ENCODE assay signal across 1 cellular context in genomic region chr6:44387346-44388134, GRCh38.
TF ChIP-seq lines count a peak whose summit lies in the region.

TSS of gene CDC5L (plus strand) at chr6:44387706. CDS start at chr6:44387824, 118 bp downstream.

TF ChIP-seq in GM12878, 131 proteins besides CTCF, POLR2A, EP300 and RAD21 (continued from another document and continues in another):
- TF ChIP-seq ATF2 (IDR thresholded peaks at IDR 0.05; ENCODE audit: low read length): peak; percentile 85
- no peak for TF ChIP-seq NFXL1 (IDR thresholded peaks at IDR 0.05; ENCODE audit: borderline replicate concordance)
- TF ChIP-seq RBBP5 (conservative IDR thresholded peaks at IDR 0.05): no peak
- TF ChIP-seq USF2 (IDR thresholded peaks at IDR 0.05; ENCODE audit: borderline replicate concordance, low read depth, low read length): no peak
- no peak for TF ChIP-seq ZSCAN29 (IDR thresholded peaks at IDR 0.05)
- 0 out of 2 replicates have a peak, but pooled peaks have one; percentile 9 for TF ChIP-seq ZBTB33 (IDR thresholded peaks at IDR 0.05)
- no peak for TF ChIP-seq HDAC6 (IDR thresholded peaks at IDR 0.05; ENCODE audit: unreplicated experiment)
- TF ChIP-seq YY1 (IDR thresholded peaks at IDR 0.05; ENCODE audit: low read depth, low read length): no peak; the same call in 1 of the 2 replicates
- no peak for TF ChIP-seq BCL11A (IDR thresholded peaks at IDR 0.05; ENCODE audit: low read depth, low read length)
- no peak for TF ChIP-seq KDM1A (IDR thresholded peaks at IDR 0.05; ENCODE audit: borderline replicate concordance)
- TF ChIP-seq, protein P1, sequence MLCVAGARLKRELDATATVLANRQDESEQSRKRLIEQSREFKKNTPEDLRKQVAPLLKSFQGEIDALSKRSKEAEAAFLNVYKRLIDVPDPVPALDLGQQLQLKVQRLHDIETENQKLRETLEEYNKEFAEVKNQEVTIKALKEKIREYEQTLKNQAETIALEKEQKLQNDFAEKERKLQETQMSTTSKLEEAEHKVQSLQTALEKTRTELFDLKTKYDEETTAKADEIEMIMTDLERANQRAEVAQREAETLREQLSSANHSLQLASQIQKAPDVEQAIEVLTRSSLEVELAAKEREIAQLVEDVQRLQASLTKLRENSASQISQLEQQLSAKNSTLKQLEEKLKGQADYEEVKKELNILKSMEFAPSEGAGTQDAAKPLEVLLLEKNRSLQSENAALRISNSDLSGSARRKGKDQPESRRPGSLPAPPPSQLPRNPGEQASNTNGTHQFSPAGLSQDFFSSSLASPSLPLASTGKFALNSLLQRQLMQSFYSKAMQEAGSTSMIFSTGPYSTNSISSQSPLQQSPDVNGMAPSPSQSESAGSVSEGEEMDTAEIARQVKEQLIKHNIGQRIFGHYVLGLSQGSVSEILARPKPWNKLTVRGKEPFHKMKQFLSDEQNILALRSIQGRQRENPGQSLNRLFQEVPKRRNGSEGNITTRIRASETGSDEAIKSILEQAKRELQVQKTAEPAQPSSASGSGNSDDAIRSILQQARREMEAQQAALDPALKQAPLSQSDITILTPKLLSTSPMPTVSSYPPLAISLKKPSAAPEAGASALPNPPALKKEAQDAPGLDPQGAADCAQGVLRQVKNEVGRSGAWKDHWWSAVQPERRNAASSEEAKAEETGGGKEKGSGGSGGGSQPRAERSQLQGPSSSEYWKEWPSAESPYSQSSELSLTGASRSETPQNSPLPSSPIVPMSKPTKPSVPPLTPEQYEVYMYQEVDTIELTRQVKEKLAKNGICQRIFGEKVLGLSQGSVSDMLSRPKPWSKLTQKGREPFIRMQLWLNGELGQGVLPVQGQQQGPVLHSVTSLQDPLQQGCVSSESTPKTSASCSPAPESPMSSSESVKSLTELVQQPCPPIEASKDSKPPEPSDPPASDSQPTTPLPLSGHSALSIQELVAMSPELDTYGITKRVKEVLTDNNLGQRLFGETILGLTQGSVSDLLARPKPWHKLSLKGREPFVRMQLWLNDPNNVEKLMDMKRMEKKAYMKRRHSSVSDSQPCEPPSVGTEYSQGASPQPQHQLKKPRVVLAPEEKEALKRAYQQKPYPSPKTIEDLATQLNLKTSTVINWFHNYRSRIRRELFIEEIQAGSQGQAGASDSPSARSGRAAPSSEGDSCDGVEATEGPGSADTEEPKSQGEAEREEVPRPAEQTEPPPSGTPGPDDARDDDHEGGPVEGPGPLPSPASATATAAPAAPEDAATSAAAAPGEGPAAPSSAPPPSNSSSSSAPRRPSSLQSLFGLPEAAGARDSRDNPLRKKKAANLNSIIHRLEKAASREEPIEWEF (IDR thresholded peaks at IDR 0.05; ENCODE audit: insufficient replicate concordance, low read depth, low read length): no peak
- no peak for TF ChIP-seq KAT2A (conservative IDR thresholded peaks at IDR 0.05; ENCODE audit: control insufficient read depth, low read depth, low read length)
- no peak for TF ChIP-seq CHD1 (IDR thresholded peaks at IDR 0.05; ENCODE audit: low read depth, low read length)
- 0 out of 2 replicates have a peak, but pooled peaks have one; percentile 24 for TF ChIP-seq DPF2 (IDR thresholded peaks at IDR 0.05)
- peak; percentile 59 for TF ChIP-seq BACH1 (IDR thresholded peaks at IDR 0.05; ENCODE audit: borderline replicate concordance)
- no peak for TF ChIP-seq BCL3 (IDR thresholded peaks at IDR 0.05; ENCODE audit: borderline replicate concordance, insufficient read depth, low read depth, low read length, poor library complexity, severe bottlenecking)
- TF ChIP-seq BHLHE40 (IDR thresholded peaks at IDR 0.05; ENCODE audit: borderline replicate concordance in 1 of 2, low read depth in 2 of 2, low read length in 1 of 2): peak; percentile 19 to 56; a peak in 2 of 4 replicates
- peak; percentile 85 for TF ChIP-seq NR2F1 (conservative IDR thresholded peaks at IDR 0.05)
- no peak for TF ChIP-seq MTA3 (IDR thresholded peaks at IDR 0.05; ENCODE audit: borderline replicate concordance, low read length)
- TF ChIP-seq NFYA (IDR thresholded peaks at IDR 0.05; ENCODE audit: borderline replicate concordance, low read depth, low read length): no peak
- TF ChIP-seq SRF (IDR thresholded peaks at IDR 0.05; ENCODE audit: low read depth in 2 of 2, low read length in 2 of 2): no peak
- no peak for TF ChIP-seq ZZZ3 (IDR thresholded peaks at IDR 0.05; ENCODE audit: control insufficient read depth, insufficient read length, low read depth)
- peak; percentile 69 for TF ChIP-seq RUNX3 (IDR thresholded peaks at IDR 0.05; ENCODE audit: low read length)
- no peak; the same call in none of the 2 replicates for TF ChIP-seq ZNF687 (IDR thresholded peaks at IDR 0.05)
- peak; percentile 100 for TF ChIP-seq RCOR1 (conservative IDR thresholded peaks at IDR 0.05; ENCODE audit: low read depth, low read length)
- peak; percentile 61 for TF ChIP-seq TAF1 (IDR thresholded peaks at IDR 0.05; ENCODE audit: borderline replicate concordance, low read depth, low read length)
- peak; percentile 89; the same call in 1 of the 2 replicates for TF ChIP-seq HDGF (IDR thresholded peaks at IDR 0.05)
- TF ChIP-seq CREB1 (IDR thresholded peaks at IDR 0.05; ENCODE audit: low read depth): peak; percentile 97
- 0 out of 2 replicates have a peak, but pooled peaks have one; percentile 21 for TF ChIP-seq CBX5 (IDR thresholded peaks at IDR 0.05; ENCODE audit: low read depth)
- no peak for TF ChIP-seq ETV6 (conservative IDR thresholded peaks at IDR 0.05 in 1 of 2, IDR thresholded peaks at IDR 0.05 in 1 of 2; ENCODE audit: borderline replicate concordance in 1 of 2, low read depth in 1 of 2)
- TF ChIP-seq RELA (IDR thresholded peaks at IDR 0.05; ENCODE audit: borderline replicate concordance, partially characterized antibody): no peak
- no peak for TF ChIP-seq TARDBP (IDR thresholded peaks at IDR 0.05; ENCODE audit: borderline replicate concordance)
- TF ChIP-seq ATF7 (IDR thresholded peaks at IDR 0.05; ENCODE audit: low read depth): peak; percentile 99
- TF ChIP-seq, protein P2, sequence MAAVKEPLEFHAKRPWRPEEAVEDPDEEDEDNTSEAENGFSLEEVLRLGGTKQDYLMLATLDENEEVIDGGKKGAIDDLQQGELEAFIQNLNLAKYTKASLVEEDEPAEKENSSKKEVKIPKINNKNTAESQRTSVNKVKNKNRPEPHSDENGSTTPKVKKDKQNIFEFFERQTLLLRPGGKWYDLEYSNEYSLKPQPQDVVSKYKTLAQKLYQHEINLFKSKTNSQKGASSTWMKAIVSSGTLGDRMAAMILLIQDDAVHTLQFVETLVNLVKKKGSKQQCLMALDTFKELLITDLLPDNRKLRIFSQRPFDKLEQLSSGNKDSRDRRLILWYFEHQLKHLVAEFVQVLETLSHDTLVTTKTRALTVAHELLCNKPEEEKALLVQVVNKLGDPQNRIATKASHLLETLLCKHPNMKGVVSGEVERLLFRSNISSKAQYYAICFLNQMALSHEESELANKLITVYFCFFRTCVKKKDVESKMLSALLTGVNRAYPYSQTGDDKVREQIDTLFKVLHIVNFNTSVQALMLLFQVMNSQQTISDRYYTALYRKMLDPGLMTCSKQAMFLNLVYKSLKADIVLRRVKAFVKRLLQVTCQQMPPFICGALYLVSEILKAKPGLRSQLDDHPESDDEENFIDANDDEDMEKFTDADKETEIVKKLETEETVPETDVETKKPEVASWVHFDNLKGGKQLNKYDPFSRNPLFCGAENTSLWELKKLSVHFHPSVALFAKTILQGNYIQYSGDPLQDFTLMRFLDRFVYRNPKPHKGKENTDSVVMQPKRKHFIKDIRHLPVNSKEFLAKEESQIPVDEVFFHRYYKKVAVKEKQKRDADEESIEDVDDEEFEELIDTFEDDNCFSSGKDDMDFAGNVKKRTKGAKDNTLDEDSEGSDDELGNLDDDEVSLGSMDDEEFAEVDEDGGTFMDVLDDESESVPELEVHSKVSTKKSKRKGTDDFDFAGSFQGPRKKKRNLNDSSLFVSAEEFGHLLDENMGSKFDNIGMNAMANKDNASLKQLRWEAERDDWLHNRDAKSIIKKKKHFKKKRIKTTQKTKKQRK (IDR thresholded peaks at IDR 0.05; ENCODE audit: low read depth, low read length): no peak
- TF ChIP-seq SUZ12 (IDR thresholded peaks at IDR 0.05; ENCODE audit: unreplicated experiment): no peak
- TF ChIP-seq, protein P3, sequence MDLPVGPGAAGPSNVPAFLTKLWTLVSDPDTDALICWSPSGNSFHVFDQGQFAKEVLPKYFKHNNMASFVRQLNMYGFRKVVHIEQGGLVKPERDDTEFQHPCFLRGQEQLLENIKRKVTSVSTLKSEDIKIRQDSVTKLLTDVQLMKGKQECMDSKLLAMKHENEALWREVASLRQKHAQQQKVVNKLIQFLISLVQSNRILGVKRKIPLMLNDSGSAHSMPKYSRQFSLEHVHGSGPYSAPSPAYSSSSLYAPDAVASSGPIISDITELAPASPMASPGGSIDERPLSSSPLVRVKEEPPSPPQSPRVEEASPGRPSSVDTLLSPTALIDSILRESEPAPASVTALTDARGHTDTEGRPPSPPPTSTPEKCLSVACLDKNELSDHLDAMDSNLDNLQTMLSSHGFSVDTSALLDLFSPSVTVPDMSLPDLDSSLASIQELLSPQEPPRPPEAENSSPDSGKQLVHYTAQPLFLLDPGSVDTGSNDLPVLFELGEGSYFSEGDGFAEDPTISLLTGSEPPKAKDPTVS (IDR thresholded peaks at IDR 0.05; ENCODE audit: low read depth, low read length): 0 out of 2 replicates have a peak, but pooled peaks have one; percentile 6
- TF ChIP-seq SP1 (IDR thresholded peaks at IDR 0.05; ENCODE audit: low read depth, low read length): no peak
- TF ChIP-seq STAT1 (conservative IDR thresholded peaks at IDR 0.05): no peak; the same call in 1 of the 2 replicates
- TF ChIP-seq TCF12 (IDR thresholded peaks at IDR 0.05; ENCODE audit: low read depth, low read length): no peak
- TF ChIP-seq CEBPB (IDR thresholded peaks at IDR 0.05; ENCODE audit: borderline replicate concordance in 1 of 2, low read depth in 2 of 2, low read length in 2 of 2): no peak
